10 cellular contexts compared by ENCODE assay signal in the genomic region with DNA sequence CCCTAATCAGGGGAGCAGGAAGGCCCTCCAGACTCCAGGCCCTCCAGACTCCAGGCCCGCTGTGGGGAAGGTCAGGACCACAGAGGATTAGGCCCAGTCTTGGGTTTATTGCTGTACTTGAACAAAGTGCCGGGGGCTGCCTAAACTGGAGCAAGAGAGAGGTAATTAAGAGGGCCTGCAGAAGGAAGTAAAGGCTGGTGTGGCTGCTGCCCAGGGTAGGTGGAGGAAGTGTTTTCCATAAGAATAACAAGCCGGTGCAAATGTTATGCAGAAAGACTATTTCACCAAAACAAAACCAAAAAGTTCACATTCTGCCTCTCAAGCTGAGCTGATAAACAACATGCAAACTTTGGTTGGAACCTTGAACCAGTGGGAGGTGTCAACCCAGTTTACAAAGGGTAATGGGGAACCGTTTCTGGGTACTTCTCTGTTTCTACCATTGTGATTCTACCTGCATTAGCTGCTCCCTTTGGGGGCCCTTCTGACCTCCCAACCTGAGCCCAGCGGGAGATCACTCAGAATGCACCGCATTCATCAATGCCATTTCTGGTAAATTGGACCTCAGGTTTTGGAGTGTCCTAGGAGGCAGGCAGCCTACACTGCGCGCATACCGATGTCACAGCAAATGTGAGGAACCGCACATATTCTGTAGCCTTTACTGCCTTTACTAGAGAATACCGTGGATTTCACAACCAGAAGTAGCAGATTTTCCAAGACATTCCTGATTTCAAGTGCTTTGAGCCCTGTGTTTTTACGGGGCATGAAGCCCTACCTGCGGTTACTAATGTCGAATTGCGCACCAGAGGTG. TPM values are rescaled to one million over a fixed set of nuclear protein-coding genes. Genes with fewer than 3 reads are reported as not detected.
DNase-seq lines count a peak whose midpoint lies in the region; ATAC-seq, FAIRE-seq and TF ChIP-seq lines count a peak whose summit lies in the region.
"Had no signal": no experiment of that assay in that cellular context is flagged by ENCODE, and none has a peak within 500 bp of the region (broad histone marks: within the 10 kb centered on the region; RNA-seq: fewer than 3 reads in every experiment).

No MANE protein-coding gene starts in this region.

- TF ChIP-seq CTCF in activated CD8-positive, alpha-beta T cell treated with anti-CD3 and anti-CD28 coated beads for 36 hours (IDR thresholded peaks at IDR 0.05), result no peak
- TF ChIP-seq CTCF in keratinocyte (optimal IDR thresholded peaks at IDR 0.05 in 1 of 3, IDR thresholded peaks at IDR 0.05 in 1 of 3, conservative IDR thresholded peaks at IDR 0.05 in 1 of 3; ENCODE audit: extremely low read depth in 1 of 3, insufficient read depth in 2 of 3, low read length in 3 of 3), result no peak

- POLR2A ChIA-PET in activated CD8-positive, alpha-beta T cell treated with anti-CD3 and anti-CD28 coated beads for 36 hours (lab: Charles Lee), result no interaction called here

- no peak for ATAC-seq in activated CD8-positive, alpha-beta T cell treated with anti-CD3 and anti-CD28 coated beads for 36 hours
- no peak for ATAC-seq in stimulated activated naive CD8-positive, alpha-beta T cell treated with anti-CD3 and anti-CD28 coated beads, Interleukin-15, amount 100 ng/mL, for 72 hours
- ATAC-seq in GM21360 (IDR thresholded peaks at IDR 0.05; ENCODE audit: unreplicated experiment) (no peak), GM18907 (IDR thresholded peaks at IDR 0.05; ENCODE audit: unreplicated experiment) (no peak)

- H3K36me3 Mint-ChIP-seq in T-helper 2 cell treated with Interferon-gamma antibody and Interleukin-4, amounts not matched to agents 5 μg/mL and 100 μg/mL, for 36 hours (ENCODE audit: low read depth), result no peaks in the 10 kb centered on the region
- no peaks in the 10 kb centered on the region for H3K36me3 Mint-ChIP-seq in activated CD8-positive, alpha-beta T cell treated with anti-CD3 and anti-CD28 coated beads for 36 hours (ENCODE audit: low read depth)

- DNase-seq in T-helper 2 cell treated with Interferon-gamma antibody and Interleukin-4, amounts not matched to agents 5 μg/mL and 100 μg/mL, for 36 hours (ENCODE audit: low spot score), result no peak
- DNase-seq in T-helper 2 cell (no peak), keratinocyte (ENCODE audit: low read depth, low spot score) (no peak), DMS79 treated with DMSO at 0.1 percent for 48 hours (lab: John Stamatoyannopoulos, UW) (no peak)
- DNase-seq in activated CD8-positive, alpha-beta T cell treated with anti-CD3 and anti-CD28 coated beads for 36 hours, result no peak
- no peak for DNase-seq in stimulated activated naive CD8-positive, alpha-beta T cell treated with anti-CD3 and anti-CD28 coated beads, Interleukin-15, amount 100 ng/mL, for 72 hours
- DNase-seq: T1000 had no signal

- peak overlapping the region; percentile 60 for H3K4me2 ChIP-seq in keratinocyte (ENCODE audit: control insufficient read depth, extremely low read depth, insufficient read depth, low read depth, low read length)

- dilution Hi-C loops in keratinocyte (cut with MboI; ENCODE audit: extremely low pct_ligation_motif_present, low sequenced_read_pairs), result no loop called here

- no peak overlapping the region for H3K27ac ChIP-seq in keratinocyte (ENCODE audit: control insufficient read depth, insufficient read depth, low read length)

- H2AFZ ChIP-seq in keratinocyte (ENCODE audit: control insufficient read depth, low read length), result peak overlapping the region; percentile 70

- H4K20me1 ChIP-seq in keratinocyte (ENCODE audit: control insufficient read depth, extremely low read depth, insufficient read depth, low read length), result no peaks in the 10 kb centered on the region

- no peak overlapping the region for H3K9ac ChIP-seq in keratinocyte (ENCODE audit: control insufficient read depth, extremely low read depth, insufficient read depth, low read length)

- no peaks in the 10 kb centered on the region for H3K9me3 ChIP-seq in keratinocyte (ENCODE audit: control insufficient read depth, low read depth, low read length)

- H3K27me3 ChIP-seq in keratinocyte (ENCODE audit: control insufficient read depth, extremely low read depth, insufficient read depth, low read length), result peaks cover 28% of the 10 kb centered on the region

- no peak overlapping the region for H3K27ac Mint-ChIP-seq in T-helper 2 cell treated with Interferon-gamma antibody and Interleukin-4, amounts not matched to agents 5 μg/mL and 100 μg/mL, for 36 hours
- H3K27ac Mint-ChIP-seq in activated CD8-positive, alpha-beta T cell treated with anti-CD3 and anti-CD28 coated beads for 36 hours, result no peak overlapping the region
- H3K27ac Mint-ChIP-seq in stimulated activated naive CD8-positive, alpha-beta T cell treated with anti-CD3 and anti-CD28 coated beads, Interleukin-15, amount 100 ng/mL, for 72 hours, result no peak overlapping the region

- peak overlapping the region; percentile 68 for H3K4me3 Mint-ChIP-seq in T-helper 2 cell treated with Interferon-gamma antibody and Interleukin-4, amounts not matched to agents 5 μg/mL and 100 μg/mL, for 36 hours
- H3K4me3 Mint-ChIP-seq in activated CD8-positive, alpha-beta T cell treated with anti-CD3 and anti-CD28 coated beads for 36 hours, result peak overlapping the region; percentile 33
- peak overlapping the region; percentile 41 to 68 for H3K4me3 Mint-ChIP-seq in stimulated activated naive CD8-positive, alpha-beta T cell treated with anti-CD3 and anti-CD28 coated beads, Interleukin-15, amount 100 ng/mL, for 72 hours

- no peaks in the 10 kb centered on the region for H3K9me1 ChIP-seq in keratinocyte (ENCODE audit: control insufficient read depth, extremely low read depth, insufficient read depth, low read length)

- FAIRE-seq in keratinocyte (lab: Jason Lieb, UNC), result no peak
- FAIRE-seq: islet of Langerhans had no signal

- no peaks in the 10 kb centered on the region for H3K9me3 Mint-ChIP-seq in T-helper 2 cell treated with Interferon-gamma antibody and Interleukin-4, amounts not matched to agents 5 μg/mL and 100 μg/mL, for 36 hours
- no peaks in the 10 kb centered on the region for H3K9me3 Mint-ChIP-seq in activated CD8-positive, alpha-beta T cell treated with anti-CD3 and anti-CD28 coated beads for 36 hours
- H3K9me3 Mint-ChIP-seq in stimulated activated naive CD8-positive, alpha-beta T cell treated with anti-CD3 and anti-CD28 coated beads, Interleukin-15, amount 100 ng/mL, for 72 hours, result no peaks in the 10 kb centered on the region

- H3K79me2 ChIP-seq in keratinocyte (ENCODE audit: control insufficient read depth, insufficient read depth, low read length), result no peaks in the 10 kb centered on the region

- H3K27me3 Mint-ChIP-seq in T-helper 2 cell treated with Interferon-gamma antibody and Interleukin-4, amounts not matched to agents 5 μg/mL and 100 μg/mL, for 36 hours (ENCODE audit: low read depth), result no peaks in the 10 kb centered on the region
- no peaks in the 10 kb centered on the region for H3K27me3 Mint-ChIP-seq in activated CD8-positive, alpha-beta T cell treated with anti-CD3 and anti-CD28 coated beads for 36 hours
- H3K27me3 Mint-ChIP-seq in stimulated activated naive CD8-positive, alpha-beta T cell treated with anti-CD3 and anti-CD28 coated beads, Interleukin-15, amount 100 ng/mL, for 72 hours, result no peaks in the 10 kb centered on the region

- peaks cover 7% of the 10 kb centered on the region for H3K4me1 ChIP-seq in keratinocyte (ENCODE audit: control insufficient read depth, extremely low read depth, insufficient read depth, low read length)

- CTCF ChIA-PET in activated CD8-positive, alpha-beta T cell treated with anti-CD3 and anti-CD28 coated beads for 36 hours (lab: Charles Lee), result no interaction called here

- intact Hi-C loops in activated CD8-positive, alpha-beta T cell treated with anti-CD3 and anti-CD28 coated beads for 36 hours (cut with micrococcal nuclease), result no loop called here

- no peaks in the 10 kb centered on the region for H3K36me3 ChIP-seq in keratinocyte (ENCODE audit: control insufficient read depth in 2 of 2, extremely low read depth in 1 of 2, insufficient read depth in 2 of 2, low read length in 2 of 2)

- peak overlapping the region in 1 of 3 experiments; percentile 25 for H3K4me3 ChIP-seq in keratinocyte (ENCODE audit: control insufficient read depth in 2 of 3, extremely low read depth in 1 of 3, insufficient read depth in 2 of 3, low read depth in 1 of 3, low read length in 3 of 3)

- peaks cover 15% of the 10 kb centered on the region for H3K4me1 Mint-ChIP-seq in T-helper 2 cell treated with Interferon-gamma antibody and Interleukin-4, amounts not matched to agents 5 μg/mL and 100 μg/mL, for 36 hours (ENCODE audit: low read depth)
- H3K4me1 Mint-ChIP-seq in activated CD8-positive, alpha-beta T cell treated with anti-CD3 and anti-CD28 coated beads for 36 hours (ENCODE audit: low read depth), result peaks cover 11% of the 10 kb centered on the region
- peaks cover 20% of the 10 kb centered on the region for H3K4me1 Mint-ChIP-seq in stimulated activated naive CD8-positive, alpha-beta T cell treated with anti-CD3 and anti-CD28 coated beads, Interleukin-15, amount 100 ng/mL, for 72 hours

RNA-seq across cellular contexts. Expression of a gene that starts 59.7 kb away (rescaled TPM):
- 10 to 100 TPM; 38.3 to 39.6 TPM for total RNA-seq in activated CD8-positive, alpha-beta T cell treated with anti-CD3 and anti-CD28 coated beads for 36 hours
- polyA plus RNA-seq in keratinocyte, result 2.8 to 5.0 TPM (median 3.6 TPM) in 3 replicates
- polyA plus RNA-seq in keratinocyte (2011; ENCODE audit: low read depth), result 8.0 TPM
- 4.1 and 4.2 TPM in 2 replicates for polyA plus RNA-seq in keratinocyte (2011; cell fraction: cytosol; rRNA removed)
- polyA plus RNA-seq in keratinocyte (2011; cell fraction: nucleus; rRNA removed), result 20.2 and 20.8 TPM in 2 replicates
- polyA plus RNA-seq in keratinocyte (2012; ENCODE audit: low replicate concordance), result 6.2 and 7.2 TPM in 2 replicates
- 2.5 to 11.9 TPM (median 7.5 TPM) in 3 replicates for polyA minus RNA-seq in keratinocyte
- polyA minus RNA-seq in keratinocyte (2011; cell fraction: cytosol; rRNA and poly(A)+ RNA removed), result 4.0 TPM
- polyA minus RNA-seq in keratinocyte (2011; cell fraction: nucleus; rRNA and poly(A)+ RNA removed), result 13.0 and 22.7 TPM in 2 replicates
